Comparison of ENCODE assay signal across 16 cellular contexts in genomic region chr22:31093956-31094622, GRCh38. TPM values are rescaled to one million over a fixed set of nuclear protein-coding genes. Genes with fewer than 3 reads are reported as not detected.
DNase-seq lines count a peak whose midpoint lies in the region; ATAC-seq lines count a peak whose summit lies in the region.
"Had no signal": no experiment of that assay in that cellular context is flagged by ENCODE, and none has a peak within 500 bp of the region (broad histone marks: within the 10 kb centered on the region; RNA-seq: fewer than 3 reads in every experiment).

No MANE protein-coding gene starts in this region.

- whole genome bisulfite sequencing in esophagus, 2 donors: 63 to 65% methylated on average over 5 of the region's 5 CpGs

- no peaks in the 10 kb centered on the region for H3K27me3 ChIP-seq in esophagus (ENCODE audit: control insufficient read depth in 1 of 2, insufficient read depth in 2 of 2, low read length in 2 of 2)

- H3K27me3 Mint-ChIP-seq in activated T-cell treated with anti-CD3 and anti-CD28 coated beads, Interleukin-2, amount 50 U/mL, for 4 hours (ENCODE audit: low read depth): no peaks in the 10 kb centered on the region
- no peaks in the 10 kb centered on the region for H3K27me3 Mint-ChIP-seq in activated T-helper 1 cell treated with anti-CD3 and anti-CD28 coated beads, Interleukin-12 subunit alpha, Interleukin-12 subunit beta, Interleukin-2, Interleukin-4 antibody, amounts not matched to agents 30 ng/mL and 10 ng/mL and 1 ng/mL, durations not matched to agents 14 hours and 24 hours and 36 hours (ENCODE audit: insufficient read depth)
- H3K27me3 Mint-ChIP-seq: activated CD4-positive, alpha-beta T cell treated with anti-CD3 and anti-CD28 coated beads, Interleukin-2, amount 10 ng/mL, durations not matched to agents 24 days and 14 days had no signal

- peaks cover 3 to 4% of the 10 kb centered on the region in 2 donors for H3K4me1 ChIP-seq in esophagus (ENCODE audit: control insufficient read depth in 2 of 2, insufficient read depth in 2 of 2, low read length in 1 of 2)
- H3K4me1 ChIP-seq: A549 had no signal

- no peaks in the 10 kb centered on the region for H3K36me3 Mint-ChIP-seq in activated T-cell treated with anti-CD3 and anti-CD28 coated beads, Interleukin-2, amount 50 U/mL, for 4 hours (ENCODE audit: insufficient read depth)
- H3K36me3 Mint-ChIP-seq in activated T-helper 1 cell treated with anti-CD3 and anti-CD28 coated beads, Interleukin-12 subunit alpha, Interleukin-12 subunit beta, Interleukin-2, Interleukin-4 antibody, amounts not matched to agents 30 ng/mL and 10 ng/mL and 1 ng/mL, durations not matched to agents 14 hours and 24 hours and 36 hours (ENCODE audit: low read depth): peaks cover 4% of the 10 kb centered on the region

- H3K9me3 Mint-ChIP-seq in activated T-cell treated with anti-CD3 and anti-CD28 coated beads, Interleukin-2, amount 50 U/mL, for 4 hours: no peaks in the 10 kb centered on the region
- no peaks in the 10 kb centered on the region for H3K9me3 Mint-ChIP-seq in activated T-helper 1 cell treated with anti-CD3 and anti-CD28 coated beads, Interleukin-12 subunit alpha, Interleukin-12 subunit beta, Interleukin-2, Interleukin-4 antibody, amounts not matched to agents 30 ng/mL and 10 ng/mL and 1 ng/mL, durations not matched to agents 14 hours and 24 hours and 36 hours
- H3K9me3 Mint-ChIP-seq: activated CD4-positive, alpha-beta T cell treated with anti-CD3 and anti-CD28 coated beads, Interleukin-2, amount 10 ng/mL, durations not matched to agents 24 days and 14 days had no signal

- peak overlapping the region; percentile 62 to 78 for H3K27ac ChIP-seq in esophagus (ENCODE audit: low read depth in 2 of 2, low read length in 1 of 2)
- H3K27ac ChIP-seq: A549 had no signal

- no peaks in the 10 kb centered on the region for H3K4me1 Mint-ChIP-seq in activated T-cell treated with anti-CD3 and anti-CD28 coated beads, Interleukin-2, amount 50 U/mL, for 4 hours (ENCODE audit: low read depth)
- H3K4me1 Mint-ChIP-seq in activated T-helper 1 cell treated with anti-CD3 and anti-CD28 coated beads, Interleukin-12 subunit alpha, Interleukin-12 subunit beta, Interleukin-2, Interleukin-4 antibody, amounts not matched to agents 30 ng/mL and 10 ng/mL and 1 ng/mL, durations not matched to agents 14 hours and 24 hours and 36 hours (ENCODE audit: low read depth): no peaks in the 10 kb centered on the region

- intact Hi-C loops in Right ventricle myocardium inferior (cut with DNase I) (loop anchor here (2.0 kb wide), 1 partner anchor 25 kb away; no protein-coding TSS in a partner anchor), cardiac septum (cut with DNase I) (no loop called here)
- intact Hi-C loops in activated T-helper 1 cell treated with anti-CD3 and anti-CD28 coated beads, Interleukin-12 subunit alpha, Interleukin-12 subunit beta, Interleukin-2, Interleukin-4 antibody, amounts not matched to agents 30 ng/mL and 10 ng/mL and 1 ng/mL, durations not matched to agents 14 hours and 24 hours and 36 hours (cut with micrococcal nuclease): no loop called here

- no peak overlapping the region for H3K4me3 Mint-ChIP-seq in activated T-cell treated with anti-CD3 and anti-CD28 coated beads, Interleukin-2, amount 50 U/mL, for 4 hours
- H3K4me3 Mint-ChIP-seq in activated T-helper 1 cell treated with anti-CD3 and anti-CD28 coated beads, Interleukin-12 subunit alpha, Interleukin-12 subunit beta, Interleukin-2, Interleukin-4 antibody, amounts not matched to agents 30 ng/mL and 10 ng/mL and 1 ng/mL, durations not matched to agents 14 hours and 24 hours and 36 hours: no peak overlapping the region
- H3K4me3 Mint-ChIP-seq: activated CD4-positive, alpha-beta T cell treated with anti-CD3 and anti-CD28 coated beads, Interleukin-2, amount 10 ng/mL, durations not matched to agents 24 days and 14 days had no signal

- peaks cover 0 to 45% of the 10 kb centered on the region in 2 donors for H3K36me3 ChIP-seq in esophagus (ENCODE audit: control insufficient read depth in 2 of 2, insufficient read depth in 2 of 2, low read length in 1 of 2)

- no peaks in the 10 kb centered on the region for H3K9me3 ChIP-seq in esophagus (ENCODE audit: control insufficient read depth in 2 of 2, insufficient read depth in 1 of 2, low read depth in 1 of 2, low read length in 1 of 2)
- H3K9me3 ChIP-seq: A549 had no signal

- peak; percentile 85 for DNase-seq in Right ventricle myocardium inferior (ENCODE audit: missing footprints)
- DNase-seq in cardiac septum (ENCODE audit: low spot score): no peak
- DNase-seq in nucleus accumbens (lab: John Stamatoyannopoulos, UW): peak in 29 of 56 donors; percentile 13 to 67 (median 29)
- no peak for DNase-seq in NCI-H748 treated with DMSO at 0.1 percent for 48 hours (lab: John Stamatoyannopoulos, UW)
- no peak for DNase-seq in activated T-cell treated with anti-CD3 and anti-CD28 coated beads, Interleukin-2, amount 50 U/mL, for 4 hours
- DNase-seq in activated T-helper 1 cell treated with anti-CD3 and anti-CD28 coated beads, Interleukin-12 subunit alpha, Interleukin-12 subunit beta, Interleukin-2, Interleukin-4 antibody, amounts not matched to agents 30 ng/mL and 10 ng/mL and 1 ng/mL, durations not matched to agents 14 hours and 24 hours and 36 hours (ENCODE audit: low spot score): no peak
- DNase-seq in SK-N-DZ (ENCODE audit: low spot score): no peak
- DNase-seq: activated CD4-positive, alpha-beta T cell treated with anti-CD3 and anti-CD28 coated beads, Interleukin-2, amount 10 ng/mL, durations not matched to agents 24 days and 14 days; activated effector memory CD4-positive, alpha-beta T cell treated with Interleukin-2 at 50 U/mL for 16 hours; Calu3; central memory CD4-positive, alpha-beta T cell; NCI-H2107 had no signal

- peak overlapping the region; percentile 17 to 29 for H3K4me3 ChIP-seq in esophagus (ENCODE audit: low read depth in 1 of 2, low read length in 2 of 2)
- H3K4me3 ChIP-seq: A549 had no signal

- peak; percentile 71 for ATAC-seq in Right ventricle myocardium inferior
- no peak for ATAC-seq in activated T-cell treated with anti-CD3 and anti-CD28 coated beads, Interleukin-2, amount 50 U/mL, for 4 hours
- ATAC-seq: A549 had no signal

- no peak overlapping the region for H3K27ac Mint-ChIP-seq in activated T-helper 1 cell treated with anti-CD3 and anti-CD28 coated beads, Interleukin-12 subunit alpha, Interleukin-12 subunit beta, Interleukin-2, Interleukin-4 antibody, amounts not matched to agents 30 ng/mL and 10 ng/mL and 1 ng/mL, durations not matched to agents 14 hours and 24 hours and 36 hours
- H3K27ac Mint-ChIP-seq: activated CD4-positive, alpha-beta T cell treated with anti-CD3 and anti-CD28 coated beads, Interleukin-2, amount 10 ng/mL, durations not matched to agents 24 days and 14 days had no signal

RNA-seq across cellular contexts. Expression of gene SMTN, which starts 13.0 kb away (rescaled TPM):
- total RNA-seq in Right ventricle myocardium inferior (250 TPM), cardiac septum (128 TPM)
- 100 to 1,000 TPM; 100 to 103 TPM for polyA plus RNA-seq in esophagus
- 10 to 100 TPM in 1 of 3 donors, 1 to 10 TPM in 2; 8.9 to 10.4 (median 9.4) TPM for total RNA-seq in activated T-cell treated with anti-CD3 and anti-CD28 coated beads, Interleukin-2, amount 50 U/mL, for 4 hours
- 10.2 and 13.7 TPM in 2 replicates for total RNA-seq in activated T-helper 1 cell treated with anti-CD3 and anti-CD28 coated beads, Interleukin-12 subunit alpha, Interleukin-12 subunit beta, Interleukin-2, Interleukin-4 antibody, amounts not matched to agents 30 ng/mL and 10 ng/mL and 1 ng/mL, durations not matched to agents 14 hours and 24 hours and 36 hours
- polyA plus RNA-seq in SK-N-DZ (2014; cell fraction: cytosol; rRNA removed): 14.0 and 14.8 TPM in 2 replicates
- 28.4 and 31.0 TPM in 2 replicates for polyA plus RNA-seq in SK-N-DZ (2014; cell fraction: nucleus; rRNA removed)

RNA-seq across cellular contexts. Expression of gene SELENOM, which starts 13.3 kb away (rescaled TPM):
- 48.2 TPM for total RNA-seq in Right ventricle myocardium inferior
- 77.7 TPM for total RNA-seq in cardiac septum
- polyA plus RNA-seq in esophagus: 100 to 1,000 TPM in 1 of 2 donors, 10 to 100 TPM in 1; 41.1 to 127 TPM
- total RNA-seq in activated T-cell treated with anti-CD3 and anti-CD28 coated beads, Interleukin-2, amount 50 U/mL, for 4 hours: 10 to 100 TPM in 2 of 3 donors, 1 to 10 TPM in 1; 8.1 to 19.2 (median 12.1) TPM
- total RNA-seq in activated T-helper 1 cell treated with anti-CD3 and anti-CD28 coated beads, Interleukin-12 subunit alpha, Interleukin-12 subunit beta, Interleukin-2, Interleukin-4 antibody, amounts not matched to agents 30 ng/mL and 10 ng/mL and 1 ng/mL, durations not matched to agents 14 hours and 24 hours and 36 hours: 6.4 and 9.8 TPM in 2 replicates
- 29.5 and 57.4 TPM in 2 replicates for polyA plus RNA-seq in SK-N-DZ (2014; cell fraction: cytosol; rRNA removed)
- polyA plus RNA-seq in SK-N-DZ (2014; cell fraction: nucleus; rRNA removed): 34.0 and 36.9 TPM in 2 replicates
- total RNA-seq: Calu3 had no signal

RNA-seq across cellular contexts. Expression of gene INPP5J, which starts 28.7 kb away (rescaled TPM):
- total RNA-seq in Right ventricle myocardium inferior (16.6 TPM), cardiac septum (13.8 TPM)
- 1 to 10 TPM; 1.6 to 3.3 TPM for polyA plus RNA-seq in esophagus
- total RNA-seq in activated T-cell treated with anti-CD3 and anti-CD28 coated beads, Interleukin-2, amount 50 U/mL, for 4 hours: under 1 TPM in 2 of 3 donors, not detected in 1; 0.16 to 0.21 TPM
- 0.17 TPM in 1 of 2 replicates, not detected in the other for total RNA-seq in activated T-helper 1 cell treated with anti-CD3 and anti-CD28 coated beads, Interleukin-12 subunit alpha, Interleukin-12 subunit beta, Interleukin-2, Interleukin-4 antibody, amounts not matched to agents 30 ng/mL and 10 ng/mL and 1 ng/mL, durations not matched to agents 14 hours and 24 hours and 36 hours
- 8.2 and 9.5 TPM in 2 replicates for polyA plus RNA-seq in SK-N-DZ (2014; cell fraction: cytosol; rRNA removed)
- 10.4 and 14.3 TPM in 2 replicates for polyA plus RNA-seq in SK-N-DZ (2014; cell fraction: nucleus; rRNA removed)
- total RNA-seq: T-helper 1 cell treated with Interleukin-12 subunit alpha and Interleukin-12 subunit beta and Interleukin-4 antibody, amounts not matched to agents 30 ng/mL and 1 ng/mL, for 36 hours had no signal

RNA-seq across cellular contexts. Expression of gene PLA2G3, which starts 46.2 kb away (rescaled TPM):
- not detected for total RNA-seq in Right ventricle myocardium inferior
- total RNA-seq in cardiac septum: not detected
- 10 to 100 TPM in 1 of 2 donors, 1 to 10 TPM in 1; 5.3 to 13.1 TPM for polyA plus RNA-seq in esophagus
- total RNA-seq in activated T-cell treated with anti-CD3 and anti-CD28 coated beads, Interleukin-2, amount 50 U/mL, for 4 hours: not detected
- not detected in 2 replicates for total RNA-seq in activated T-helper 1 cell treated with anti-CD3 and anti-CD28 coated beads, Interleukin-12 subunit alpha, Interleukin-12 subunit beta, Interleukin-2, Interleukin-4 antibody, amounts not matched to agents 30 ng/mL and 10 ng/mL and 1 ng/mL, durations not matched to agents 14 hours and 24 hours and 36 hours
- polyA plus RNA-seq in SK-N-DZ (2014; cell fraction: cytosol; rRNA removed): 13.6 and 14.3 TPM in 2 replicates
- polyA plus RNA-seq in SK-N-DZ (2014; cell fraction: nucleus; rRNA removed): 22.7 and 26.2 TPM in 2 replicates
- total RNA-seq: activated CD4-positive, alpha-beta T cell treated with anti-CD3 and anti-CD28 coated beads, Interleukin-2, amount 10 ng/mL, durations not matched to agents 24 days and 14 days; Calu3; LHCN-M2; T-helper 1 cell treated with Interleukin-12 subunit alpha and Interleukin-12 subunit beta and Interleukin-4 antibody, amounts not matched to agents 30 ng/mL and 1 ng/mL, for 36 hours had no signal
- polyA plus RNA-seq: A549 had no signal

Comparison
In these comparisons a context has a peak if more than half of its experiments do, and no peak if none do; other contexts are left out.
1. DNase-seq: peak in Right ventricle myocardium inferior (single experiment) and nucleus accumbens (29 of 56); none in cardiac septum (single experiment), NCI-H748 treated with DMSO at 0.1 percent for 48 hours (single experiment), activated T-cell treated with anti-CD3 and anti-CD28 coated beads, Interleukin-2, amount 50 U/mL, for 4 hours (single experiment), activated T-helper 1 cell treated with anti-CD3 and anti-CD28 coated beads, Interleukin-12 subunit alpha, Interleukin-12 subunit beta, Interleukin-2, Interleukin-4 antibody, amounts not matched to agents 30 ng/mL and 10 ng/mL and 1 ng/mL, durations not matched to agents 14 hours and 24 hours and 36 hours (single experiment) and SK-N-DZ (single experiment).
2. RNA of gene INPP5J, which starts 28.7 kb away (total RNA-seq): 16.6 TPM in Right ventricle myocardium inferior (single experiment) and 13.8 TPM in cardiac septum (single experiment); 0.16 to 0.21 TPM in activated T-cell treated with anti-CD3 and anti-CD28 coated beads, Interleukin-2, amount 50 U/mL, for 4 hours and 0.17 TPM in activated T-helper 1 cell treated with anti-CD3 and anti-CD28 coated beads, Interleukin-12 subunit alpha, Interleukin-12 subunit beta, Interleukin-2, Interleukin-4 antibody, amounts not matched to agents 30 ng/mL and 10 ng/mL and 1 ng/mL, durations not matched to agents 14 hours and 24 hours and 36 hours; every median in the first group is over 10 times any median in the second.